In genomic region chr13:26579580-26579979, GRCh38 we compare ENCODE assay signal across 32 cellular contexts.
"Had no signal": no experiment of that assay in that cellular context is flagged by ENCODE, and none has a peak within 500 bp of the region (broad histone marks: within the 10 kb centered on the region; RNA-seq: fewer than 3 reads in every experiment).

No MANE protein-coding gene starts in this region.

- H3K27ac ChIP-seq: brain microvascular endothelial cell, coronary artery, dorsolateral prefrontal cortex, WERI-Rb-1 had no signal

- H3K4me3 Mint-ChIP-seq: activated B cell treated with CpG ODN at 0.5 μM for 24 hours; activated CD8-positive, alpha-beta T cell treated with anti-CD3 and anti-CD28 coated beads for 36 hours; activated naive CD8-positive, alpha-beta T cell; activated T-cell treated with anti-CD3 and anti-CD28 coated beads, Interleukin-2, amount 50 U/mL, for 4 hours; activated T-helper 17 cell treated with anti-CD3 and anti-CD28 coated beads, Interleukin-2, amount 50 U/mL, for 72 hours; central memory CD8-positive, alpha-beta T cell; dendritic cell treated with granulocyte-macrophage colony-stimulating factor and Interleukin-4, amounts not matched to agents 40 ng/mL and 50 ng/mL, for 4 days; endodermal cell; T-helper 2 cell treated with Interferon-gamma antibody and Interleukin-4, amounts not matched to agents 5 μg/mL and 100 μg/mL, for 36 hours had no signal

- FAIRE-seq: astrocyte, bronchial epithelial cell, frontal cortex had no signal

- H3K4me1 Mint-ChIP-seq: activated B cell treated with CpG ODN at 0.5 μM for 24 hours; activated T-helper 17 cell treated with anti-CD3 and anti-CD28 coated beads, Interleukin-2, amount 50 U/mL, for 72 hours; central memory CD8-positive, alpha-beta T cell had no signal

- H3K27me3 ChIP-seq: brain microvascular endothelial cell, dorsolateral prefrontal cortex had no signal

- H3K4me3 ChIP-seq: coronary artery, dorsolateral prefrontal cortex had no signal

- DNase-seq: activated B cell treated with CpG ODN at 0.5 μM for 24 hours; activated CD4-positive, alpha-beta T cell treated with anti-CD3 and anti-CD28 coated beads for 48 hours; activated CD4-positive, alpha-beta T cell treated with anti-CD3 and anti-CD28 coated beads, Interleukin-2, amount 50 U/mL, for 1 hour; activated CD4-positive, alpha-beta T cell treated with anti-CD3 and anti-CD28 coated beads, Interleukin-2, amount 50 U/mL, for 48 hours; activated CD8-positive, alpha-beta memory T cell treated with anti-CD3 and anti-CD28 coated beads for 24 hours; activated CD8-positive, alpha-beta T cell treated with anti-CD3 and anti-CD28 coated beads for 36 hours; activated effector memory CD4-positive, alpha-beta T cell treated with Interleukin-2 at 50 U/mL for 16 hours; activated gamma-delta T cell treated with Interleukin-2 at 50 U/mL for 16 hours; activated naive CD4-positive, alpha-beta T cell treated with anti-CD3 and anti-CD28 coated beads, Interleukin-2, amount 50 U/mL, for 16 hours; activated naive CD4-positive, alpha-beta T cell treated with Interleukin-2 at 50 U/mL for 16 hours; activated T-cell treated with anti-CD3 and anti-CD28 coated beads, Interleukin-2, amount 50 U/mL, for 4 hours; amniotic stem cell; anterior cingulate cortex; brain microvascular endothelial cell; dorsolateral prefrontal cortex; effector memory CD4-positive, alpha-beta T cell; endodermal cell; foreskin fibroblast; head of caudate nucleus; T1000; WERI-Rb-1 had no signal

- H3K27ac Mint-ChIP-seq: activated B cell treated with CpG ODN at 0.5 μM for 24 hours; activated CD8-positive, alpha-beta T cell treated with anti-CD3 and anti-CD28 coated beads for 36 hours; activated naive CD8-positive, alpha-beta T cell; activated T-helper 17 cell treated with anti-CD3 and anti-CD28 coated beads, Interleukin-2, amount 50 U/mL, for 72 hours; dendritic cell treated with granulocyte-macrophage colony-stimulating factor and Interleukin-4, amounts not matched to agents 40 ng/mL and 50 ng/mL, for 4 days; endodermal cell; T-helper 2 cell treated with Interferon-gamma antibody and Interleukin-4, amounts not matched to agents 5 μg/mL and 100 μg/mL, for 36 hours had no signal

- H3K9me3 Mint-ChIP-seq: endodermal cell; T-helper 2 cell treated with Interferon-gamma antibody and Interleukin-4, amounts not matched to agents 5 μg/mL and 100 μg/mL, for 36 hours had no signal

- H3K27me3 Mint-ChIP-seq: dendritic cell treated with granulocyte-macrophage colony-stimulating factor and Interleukin-4, amounts not matched to agents 40 ng/mL and 50 ng/mL, for 4 days had no signal

- H3K36me3 ChIP-seq: brain microvascular endothelial cell had no signal

- ATAC-seq: activated CD4-positive, CD25-positive, alpha-beta regulatory T cell treated with anti-CD3 and anti-CD28 coated beads, Interleukin-2, amount 50 U/mL, for 24 hours; activated CD8-positive, alpha-beta T cell treated with anti-CD3 and anti-CD28 coated beads for 36 hours; activated T-cell treated with anti-CD3 and anti-CD28 coated beads, Interleukin-2, amount 50 U/mL, for 4 hours; activated T-helper 17 cell treated with anti-CD3 and anti-CD28 coated beads, Interleukin-2, amount 50 U/mL, for 72 hours; esophagus mucosa had no signal
